In the genomic region with DNA sequence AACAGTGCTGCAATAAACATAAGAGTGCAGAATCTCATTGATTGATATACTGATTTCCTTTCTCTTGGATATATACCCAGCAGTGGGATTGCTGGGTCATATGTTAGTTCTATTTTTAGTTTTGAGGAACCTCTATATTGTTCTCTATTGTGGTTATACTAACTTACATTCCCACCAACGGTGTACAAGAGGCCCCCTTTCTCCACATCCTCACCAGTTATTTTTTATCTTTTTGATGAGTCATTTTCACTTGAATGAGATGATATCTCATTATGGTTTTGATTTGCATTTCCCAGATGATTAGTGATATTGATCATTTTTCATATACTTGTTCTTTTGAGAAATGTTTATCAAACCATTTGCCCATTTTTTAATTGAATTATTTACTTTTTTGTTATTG, we compare ENCODE assay signal across 21 cellular contexts. TPM values are rescaled to one million over a fixed set of nuclear protein-coding genes. Genes with fewer than 3 reads are reported as not detected.
A peak's percentile ranks its signal among the peaks of the same experiment; 100 is the strongest.
DNase-seq lines count a peak whose midpoint lies in the region; ATAC-seq and TF ChIP-seq lines count a peak whose summit lies in the region.
"Had no signal": no experiment of that assay in that cellular context is flagged by ENCODE, and none has a peak within 500 bp of the region (broad histone marks: within the 10 kb centered on the region; RNA-seq: fewer than 3 reads in every experiment).

No MANE protein-coding gene starts in this region.

- H3K27ac Mint-ChIP-seq in activated CD8-positive, alpha-beta memory T cell treated with anti-CD3 and anti-CD28 coated beads, Interleukin-2, amount 10 ng/mL, durations not matched to agents 7 days and 5 days = no peak overlapping the region
- H3K27ac Mint-ChIP-seq in T-helper 2 cell treated with Interferon-gamma antibody and Interleukin-4, amounts not matched to agents 5 μg/mL and 100 μg/mL, for 36 hours = no peak overlapping the region
- no peak overlapping the region for H3K27ac Mint-ChIP-seq in endothelial cell (ENCODE audit: unreplicated experiment)

- ATAC-seq in activated CD8-positive, alpha-beta memory T cell treated with anti-CD3 and anti-CD28 coated beads, Interleukin-2, amount 10 ng/mL, durations not matched to agents 7 days and 5 days = peak; percentile 32
- peak; percentile 63 for ATAC-seq in stimulated activated naive CD8-positive, alpha-beta T cell treated with anti-CD3 and anti-CD28 coated beads, Interleukin-15, Interleukin-2, amounts not matched to agents 100 U/mL and 50 U/mL, for 24 hours
- ATAC-seq: mucosa of descending colon, Panc1, right cardiac atrium had no signal

- no peaks in the 10 kb centered on the region for H3K27me3 ChIP-seq in effector memory CD4-positive, alpha-beta T cell (replicated peaks; ENCODE audit: control insufficient read depth, insufficient read depth, low read length, poor library complexity, severe bottlenecking)

- no peak for TF ChIP-seq POLR2A in NB4 (IDR thresholded peaks at IDR 0.05; ENCODE audit: extremely low read depth, insufficient read length)

- peaks cover 11% of the 10 kb centered on the region for H3K27me3 Mint-ChIP-seq in activated CD8-positive, alpha-beta memory T cell treated with anti-CD3 and anti-CD28 coated beads, Interleukin-2, amount 10 ng/mL, durations not matched to agents 7 days and 5 days
- peaks cover 2% of the 10 kb centered on the region for H3K27me3 Mint-ChIP-seq in T-helper 2 cell treated with Interferon-gamma antibody and Interleukin-4, amounts not matched to agents 5 μg/mL and 100 μg/mL, for 36 hours (ENCODE audit: low read depth)
- H3K27me3 Mint-ChIP-seq in endothelial cell (ENCODE audit: unreplicated experiment) = peaks cover 1% of the 10 kb centered on the region

- no peaks in the 10 kb centered on the region for H3K9me3 Mint-ChIP-seq in activated CD8-positive, alpha-beta memory T cell treated with anti-CD3 and anti-CD28 coated beads, Interleukin-2, amount 10 ng/mL, durations not matched to agents 7 days and 5 days (ENCODE audit: low read depth)
- H3K9me3 Mint-ChIP-seq in T-helper 2 cell treated with Interferon-gamma antibody and Interleukin-4, amounts not matched to agents 5 μg/mL and 100 μg/mL, for 36 hours = no peaks in the 10 kb centered on the region
- no peaks in the 10 kb centered on the region for H3K9me3 Mint-ChIP-seq in endothelial cell (ENCODE audit: unreplicated experiment)

- H3K36me3 ChIP-seq in effector memory CD4-positive, alpha-beta T cell (ENCODE audit: control insufficient read depth, insufficient read depth, low read length) = no peaks in the 10 kb centered on the region
- H3K36me3 ChIP-seq: SJSA1 had no signal

- TF ChIP-seq CTCF in NB4 (IDR thresholded peaks at IDR 0.05; ENCODE audit: low read depth, low read length) (no peak), endothelial cell (IDR thresholded peaks at IDR 0.05; ENCODE audit: unreplicated experiment) (no peak)

- no peak overlapping the region for H3K27ac ChIP-seq in effector memory CD4-positive, alpha-beta T cell (ENCODE audit: insufficient read depth, low read length, poor library complexity, severe bottlenecking)
- H3K27ac ChIP-seq: parathyroid adenoma, SJSA1 had no signal

- H3K4me1 Mint-ChIP-seq in activated CD8-positive, alpha-beta memory T cell treated with anti-CD3 and anti-CD28 coated beads, Interleukin-2, amount 10 ng/mL, durations not matched to agents 7 days and 5 days = peaks cover 20% of the 10 kb centered on the region
- peaks cover 31% of the 10 kb centered on the region for H3K4me1 Mint-ChIP-seq in T-helper 2 cell treated with Interferon-gamma antibody and Interleukin-4, amounts not matched to agents 5 μg/mL and 100 μg/mL, for 36 hours (ENCODE audit: low read depth)
- no peaks in the 10 kb centered on the region for H3K4me1 Mint-ChIP-seq in endothelial cell (ENCODE audit: unreplicated experiment)

- no peaks in the 10 kb centered on the region for H3K9me3 ChIP-seq in effector memory CD4-positive, alpha-beta T cell (ENCODE audit: control insufficient read depth, low read length)
- H3K9me3 ChIP-seq: mucosa of descending colon, SJSA1 had no signal

- no peaks in the 10 kb centered on the region for H3K4me1 ChIP-seq in effector memory CD4-positive, alpha-beta T cell (ENCODE audit: control insufficient read depth, insufficient read depth, low read length, poor library complexity, severe bottlenecking)
- H3K4me1 ChIP-seq: parathyroid adenoma, SJSA1 had no signal

- no peak for DNase-seq in activated CD8-positive, alpha-beta memory T cell treated with anti-CD3 and anti-CD28 coated beads, Interleukin-2, amount 10 ng/mL, durations not matched to agents 7 days and 5 days
- no peak for DNase-seq in activated CD8-positive, alpha-beta memory T cell treated with anti-CD3 and anti-CD28 coated beads, Interleukin-2, amount 50 U/mL, for 48 hours
- DNase-seq in NB4 (ENCODE audit: low read depth) (peak; percentile 84), endothelial cell (ENCODE audit: low spot score) (no peak), DMS153 treated with DMSO at 0.1 percent for 48 hours (lab: John Stamatoyannopoulos, UW; ENCODE audit: unreplicated experiment) (no peak)
- DNase-seq in T-helper 2 cell treated with Interferon-gamma antibody and Interleukin-4, amounts not matched to agents 5 μg/mL and 100 μg/mL, for 36 hours (ENCODE audit: low spot score) = no peak
- no peak for DNase-seq in stimulated activated naive CD8-positive, alpha-beta T cell treated with anti-CD3 and anti-CD28 coated beads, Interleukin-15, Interleukin-2, amounts not matched to agents 100 U/mL and 50 U/mL, for 24 hours
- no peak for DNase-seq in effector memory CD4-positive, alpha-beta T cell
- DNase-seq: activated effector memory CD4-positive, alpha-beta T cell treated with anti-CD3 and anti-CD28 coated beads, Interleukin-2, amount 50 U/mL, for 16 hours; HCEC 1CT; mucosa of descending colon; NCI-H1092 treated with DMSO at 0.1 percent for 48 hours; NCI-H2029; NCI-H345; NCI-H774; right cardiac atrium; stimulated activated CD4-positive, alpha-beta T cell treated with anti-CD3 and anti-CD28 coated beads, Interleukin-12 subunit alpha, Interleukin-12 subunit beta, amount 100 ng/mL, for 4 hours; trophoblast cell had no signal

- CTCF ChIA-PET in activated CD8-positive, alpha-beta memory T cell treated with anti-CD3 and anti-CD28 coated beads, Interleukin-2, amount 10 ng/mL, durations not matched to agents 7 days and 5 days (lab: Charles Lee) = no interaction called here

- H3K4me3 ChIP-seq in NB4 (ENCODE audit: low read depth, low read length) = peak overlapping the region; percentile 3
- H3K4me3 ChIP-seq in effector memory CD4-positive, alpha-beta T cell (ENCODE audit: insufficient read depth, low read depth, low read length, poor library complexity, severe bottlenecking) = no peak overlapping the region
- H3K4me3 ChIP-seq: mucosa of descending colon, SJSA1 had no signal

- H3K36me3 Mint-ChIP-seq in activated CD8-positive, alpha-beta memory T cell treated with anti-CD3 and anti-CD28 coated beads, Interleukin-2, amount 10 ng/mL, durations not matched to agents 7 days and 5 days = no peaks in the 10 kb centered on the region
- H3K36me3 Mint-ChIP-seq in T-helper 2 cell treated with Interferon-gamma antibody and Interleukin-4, amounts not matched to agents 5 μg/mL and 100 μg/mL, for 36 hours (ENCODE audit: low read depth) = no peaks in the 10 kb centered on the region
- no peaks in the 10 kb centered on the region for H3K36me3 Mint-ChIP-seq in endothelial cell (ENCODE audit: low read depth, unreplicated experiment)

- H3K4me3 Mint-ChIP-seq in activated CD8-positive, alpha-beta memory T cell treated with anti-CD3 and anti-CD28 coated beads, Interleukin-2, amount 10 ng/mL, durations not matched to agents 7 days and 5 days = no peak overlapping the region
- H3K4me3 Mint-ChIP-seq in T-helper 2 cell treated with Interferon-gamma antibody and Interleukin-4, amounts not matched to agents 5 μg/mL and 100 μg/mL, for 36 hours = peak overlapping the region; percentile 19
- no peak overlapping the region for H3K4me3 Mint-ChIP-seq in endothelial cell (ENCODE audit: unreplicated experiment)

RNA-seq across cellular contexts. Expression of gene IREB2, which starts 12.4 kb away (rescaled TPM):
- total RNA-seq in activated CD8-positive, alpha-beta memory T cell treated with anti-CD3 and anti-CD28 coated beads, Interleukin-2, amount 10 ng/mL, durations not matched to agents 7 days and 5 days = 10 to 100 TPM; 60.0 to 72.0 TPM
- total RNA-seq in endothelial cell (ENCODE audit: unreplicated experiment) = 71.3 TPM
